In genomic region chr9:21989440-21990189, GRCh38 we compare ENCODE assay signal across 13 cellular contexts. TPM values are rescaled to one million over a fixed set of nuclear protein-coding genes. Genes with fewer than 3 reads are reported as not detected.
DNase-seq lines count a peak whose midpoint lies in the region; ATAC-seq, FAIRE-seq and TF ChIP-seq lines count a peak whose summit lies in the region.
"Had no signal": no experiment of that assay in that cellular context is flagged by ENCODE, and none has a peak within 500 bp of the region (broad histone marks: within the 10 kb centered on the region; RNA-seq: fewer than 3 reads in every experiment).

No MANE protein-coding gene starts in this region.

- H2BK120ac ChIP-seq in mesenchymal stem cell (ENCODE audit: low read depth, low read length) = no peak overlapping the region

- H3K23ac ChIP-seq in mesenchymal stem cell (ENCODE audit: low read length in 2 of 2) = peak overlapping the region in 1 of 2 experiments; percentile 53

- peak overlapping the region; percentile 83 for H4K8ac ChIP-seq in mesenchymal stem cell (ENCODE audit: low read length)

- H3K36me3 Mint-ChIP-seq in astrocyte (ENCODE audit: low read depth, unreplicated experiment) = peaks cover 16% of the 10 kb centered on the region

- 19% methylated on average over 35 of the region's 35 CpGs for WGBS in mesenchymal stem cell

- H3K4me3 ChIP-seq in AG04450 (ENCODE audit: low read depth, low read length) (peak overlapping the region; percentile 23; the same call in 1 of the 2 replicates), HEK293 (ENCODE audit: low read depth, low read length) (peak overlapping the region; percentile 59), astrocyte (ENCODE audit: insufficient read depth, low read depth, low read length) (peak overlapping the region; percentile 27), mesenchymal stem cell (ENCODE audit: insufficient read depth in 1 of 2, low read depth in 1 of 2, low read length in 2 of 2) (peak overlapping the region; percentile 33 to 73)
- H3K4me3 ChIP-seq: coronary artery, transverse colon had no signal

- H3K27me3 Mint-ChIP-seq in astrocyte (ENCODE audit: low read depth, unreplicated experiment) = peaks cover 45% of the 10 kb centered on the region

- TF ChIP-seq CTCF in AG04450 (IDR thresholded peaks at IDR 0.05; ENCODE audit: low read depth, low read length) (no peak), HEK293 (tag by site-specific recombination; IDR thresholded peaks at IDR 0.05) (no peak), astrocyte (IDR thresholded peaks at IDR 0.05; ENCODE audit: insufficient read depth, low read depth, low read length) (no peak)

- POLR2A ChIA-PET in AG04450 (lab: Yijun Ruan, JAX) = interaction anchor here (1.2 kb wide), 1 partner anchor 19 kb away, joined by 5 read pairs; the partner anchor contains the start of gene CDKN2B
- POLR2A ChIA-PET in HEK293 (lab: Yijun Ruan, JAX) = interaction anchor here (0.8 to 2.7 kb wide), 4 partner anchors 13 to 19 kb away, joined by 3 to 17 read pairs (median 6); partner anchors contain the start of gene CDKN2B

- peaks cover 11% of the 10 kb centered on the region for H3K79me1 ChIP-seq in mesenchymal stem cell (replicated peaks; ENCODE audit: low read length, poor library complexity, severe bottlenecking)

- H3K4ac ChIP-seq in mesenchymal stem cell (ENCODE audit: low read depth in 1 of 2, low read length in 2 of 2) = peak overlapping the region in 1 of 2 experiments; percentile 59

- H3K4me1 ChIP-seq in HEK293 (ENCODE audit: control insufficient read depth, insufficient read depth, low read length) = peaks cover 24% of the 10 kb centered on the region
- peaks cover 24% of the 10 kb centered on the region for H3K4me1 ChIP-seq in astrocyte (ENCODE audit: insufficient read depth, low read length)
- H3K4me1 ChIP-seq in mesenchymal stem cell (ENCODE audit: control insufficient read depth, insufficient read depth, low read depth, low read length) = peaks cover 9% of the 10 kb centered on the region
- H3K4me1 ChIP-seq: parathyroid adenoma had no signal

- DNase-seq in AG04450 (ENCODE audit: low read depth, low spot score) = no peak
- no peak for DNase-seq in astrocyte (ENCODE audit: low read depth)
- DNase-seq in mesenchymal stem cell = no peak
- DNase-seq in iPS-NIHi11 (ENCODE audit: low spot score) = no peak
- no peak for DNase-seq in NCI-H345 (lab: John Stamatoyannopoulos, UW)
- no peak for DNase-seq in DMS53 (lab: John Stamatoyannopoulos, UW)
- DNase-seq: activated B cell treated with CpG ODN at 0.5 μM for 24 hours, SK-N-SH, transverse colon had no signal

- H3K27ac ChIP-seq in AG04450 (ENCODE audit: low read depth, low read length) = no peak overlapping the region
- H3K27ac ChIP-seq in HEK293 (ENCODE audit: extremely low read depth, low read depth, low read length) = no peak overlapping the region; the same call in 1 of the 2 replicates
- no peak overlapping the region for H3K27ac ChIP-seq in astrocyte (ENCODE audit: low read depth, low read length)
- no peak overlapping the region for H3K27ac ChIP-seq in mesenchymal stem cell (ENCODE audit: low read length, poor library complexity, severe bottlenecking)
- H3K27ac ChIP-seq: coronary artery, parathyroid adenoma, transverse colon had no signal

- no peak overlapping the region for H3K14ac ChIP-seq in mesenchymal stem cell (ENCODE audit: low read length in 2 of 2)

- H2BK15ac ChIP-seq in mesenchymal stem cell (ENCODE audit: low read depth, poor library complexity, severe bottlenecking) = no peak overlapping the region

- peaks cover 6% of the 10 kb centered on the region for H3K4me1 Mint-ChIP-seq in astrocyte (ENCODE audit: low read depth, unreplicated experiment)

- no peak overlapping the region for H3K27ac Mint-ChIP-seq in astrocyte (ENCODE audit: unreplicated experiment)
- H3K27ac Mint-ChIP-seq: activated B cell treated with CpG ODN at 0.5 μM for 24 hours had no signal

- H4K91ac ChIP-seq in mesenchymal stem cell (ENCODE audit: low read length) = peak overlapping the region; percentile 44

- no peaks in the 10 kb centered on the region for H4K20me1 ChIP-seq in astrocyte (ENCODE audit: insufficient read depth, low read length)

- CTCF ChIA-PET in AG04450 (lab: Charles Lee) = interaction anchor here (1.1 to 8.0 kb wide), 5 partner anchors 19 to 255 kb away, joined by 3 to 69 read pairs (median 16); partner anchors contain the start of gene CDKN2B
- CTCF ChIA-PET in HEK293 (lab: Yijun Ruan, JAX) = interaction anchor here (0.7 to 4.6 kb wide), 7 partner anchors 11 to 254 kb away, joined by 3 to 45 read pairs (median 4); partner anchors contain the start of gene CDKN2B

- peak overlapping the region; percentile 1 to 35 for H3K18ac ChIP-seq in mesenchymal stem cell (ENCODE audit: low read depth in 1 of 2, low read length in 2 of 2)

- FAIRE-seq in astrocyte (lab: Jason Lieb, UNC) = no peak

- peaks cover 65% of the 10 kb centered on the region for H3K79me2 ChIP-seq in astrocyte (ENCODE audit: insufficient read depth, low read length)
- H3K79me2 ChIP-seq: parathyroid adenoma had no signal

- no peak overlapping the region for H2BK5ac ChIP-seq in mesenchymal stem cell (ENCODE audit: low read depth, low read length, poor library complexity, severe bottlenecking)

- H3K9me3 ChIP-seq in AG04450 (ENCODE audit: control insufficient read depth, insufficient read depth, low read length) (peaks cover 6% of the 10 kb centered on the region; the same call in 1 of the 2 replicates), HEK293 (ENCODE audit: control insufficient read depth, insufficient read depth, low read depth, low read length) (no peaks in the 10 kb centered on the region), astrocyte (ENCODE audit: insufficient read depth, low read depth, low read length) (peaks cover 4% of the 10 kb centered on the region), mesenchymal stem cell (ENCODE audit: control insufficient read depth, low read length) (no peaks in the 10 kb centered on the region)
- H3K9me3 ChIP-seq: SK-N-SH, transverse colon had no signal

- no peak for ATAC-seq in GM21447 (IDR thresholded peaks at IDR 0.05; ENCODE audit: unreplicated experiment)

- peaks cover 0 to 19% of the 10 kb centered on the region in 2 experiments; a peak in 1 of 3 replicates for H3K36me3 ChIP-seq in HEK293 (ENCODE audit: control insufficient read depth in 2 of 2, insufficient read depth in 1 of 2, low read length in 2 of 2)
- H3K36me3 ChIP-seq in astrocyte (ENCODE audit: insufficient read depth, low read length) = no peaks in the 10 kb centered on the region
- peaks cover 0 to 5% of the 10 kb centered on the region in 2 experiments for H3K36me3 ChIP-seq in mesenchymal stem cell (ENCODE audit: control insufficient read depth in 1 of 2, insufficient read depth in 2 of 2, low read depth in 1 of 2, low read length in 2 of 2)
- H3K36me3 ChIP-seq: transverse colon had no signal

- H2AK5ac ChIP-seq in mesenchymal stem cell (ENCODE audit: low read length, severe bottlenecking) = peak overlapping the region; percentile 73

- peaks cover 7% of the 10 kb centered on the region for H3K9me3 Mint-ChIP-seq in astrocyte (ENCODE audit: unreplicated experiment)
- H3K9me3 Mint-ChIP-seq: activated B cell treated with CpG ODN at 0.5 μM for 24 hours had no signal

- H3K4me3 Mint-ChIP-seq in astrocyte (ENCODE audit: unreplicated experiment) = peak overlapping the region; percentile 50
- H3K4me3 Mint-ChIP-seq: activated B cell treated with CpG ODN at 0.5 μM for 24 hours had no signal

- peak overlapping the region; percentile 51 for H3K9ac ChIP-seq in astrocyte (ENCODE audit: low read length)
- H3K9ac ChIP-seq in mesenchymal stem cell (ENCODE audit: low read length) = peak overlapping the region; percentile 44
- H3K9ac ChIP-seq: parathyroid adenoma, SK-N-SH had no signal

- peak overlapping the region; percentile 82 for H3K4me2 ChIP-seq in astrocyte (ENCODE audit: low read length)
- peak overlapping the region; percentile 64 for H3K4me2 ChIP-seq in mesenchymal stem cell (ENCODE audit: low read length, poor library complexity, severe bottlenecking)
- H3K4me2 ChIP-seq: SK-N-SH had no signal

- no peaks in the 10 kb centered on the region for H3K27me3 ChIP-seq in AG04450 (ENCODE audit: control insufficient read depth, insufficient read depth, low read length)
- H3K27me3 ChIP-seq in astrocyte (ENCODE audit: insufficient read depth, low read length) = no peaks in the 10 kb centered on the region
- no peaks in the 10 kb centered on the region for H3K27me3 ChIP-seq in mesenchymal stem cell (ENCODE audit: control insufficient read depth in 1 of 2, insufficient read depth in 1 of 2, low read length in 2 of 2)

- no peak overlapping the region for H2BK12ac ChIP-seq in mesenchymal stem cell (ENCODE audit: low read length in 2 of 2)

- H2AFZ ChIP-seq in astrocyte (ENCODE audit: low read depth, low read length) = peak overlapping the region; percentile 64
- H2AFZ ChIP-seq in mesenchymal stem cell (ENCODE audit: low read depth, low read length) = peak overlapping the region; percentile 10
- H2AFZ ChIP-seq: parathyroid adenoma had no signal

TF ChIP-seq in HEK293, 187 proteins besides CTCF, POLR2A, EP300 and RAD21 (continues in another document):
- TF ChIP-seq ZNF701 (tag by site-specific recombination; IDR thresholded peaks at IDR 0.05) (no peak), ZNF76 (tag by site-specific recombination; IDR thresholded peaks at IDR 0.05; ENCODE audit: borderline replicate concordance, low read depth) (no peak), ZNF558 (tag by site-specific recombination; IDR thresholded peaks at IDR 0.05) (no peak), ELK4 (IDR thresholded peaks at IDR 0.05; ENCODE audit: borderline replicate concordance, low read depth, low read length) (no peak), ZFP37 (tag by site-specific recombination; IDR thresholded peaks at IDR 0.05) (no peak)

RNA-seq across cellular contexts. Expression of gene CDKN2A, which starts 4.6 kb away (rescaled TPM):
- 29.7 and 40.4 TPM in 2 replicates for polyA plus RNA-seq in AG04450 (2011; rRNA removed)
- 9.0 and 11.1 TPM in 2 replicates for polyA minus RNA-seq in AG04450 (2011; rRNA and poly(A)+ RNA removed)
- total RNA-seq in astrocyte = 71.6 and 81.4 TPM in 2 replicates
- polyA plus RNA-seq in mesenchymal stem cell (2013, experiment 1 of 2) = 82.9 TPM
- polyA plus RNA-seq in mesenchymal stem cell (2013, experiment 2 of 2) = 83.8 TPM

RNA-seq across cellular contexts. Expression of gene CDKN2B-AS1, which starts 5.0 kb away (rescaled TPM):
- polyA plus RNA-seq in AG04450 (2011; rRNA removed) = 2.1 and 2.8 TPM in 2 replicates
- 3.5 and 5.0 TPM in 2 replicates for polyA minus RNA-seq in AG04450 (2011; rRNA and poly(A)+ RNA removed)
- 2.3 TPM in 2 replicates for total RNA-seq in astrocyte
- polyA plus RNA-seq in mesenchymal stem cell (2013, experiment 1 of 2) = 1.4 TPM
- polyA plus RNA-seq in mesenchymal stem cell (2013, experiment 2 of 2) = 1.9 TPM

RNA-seq across cellular contexts. Expression of gene CDKN2B, which starts 19.5 kb away (rescaled TPM):
- polyA plus RNA-seq in AG04450 (2011; rRNA removed) = 10.2 and 10.7 TPM in 2 replicates
- 9.6 and 11.8 TPM in 2 replicates for polyA minus RNA-seq in AG04450 (2011; rRNA and poly(A)+ RNA removed)
- 306 and 314 TPM in 2 replicates for total RNA-seq in astrocyte
- polyA plus RNA-seq in mesenchymal stem cell (2013, experiment 1 of 2) = 36.2 TPM
- polyA plus RNA-seq in mesenchymal stem cell (2013, experiment 2 of 2) = 34.9 TPM
